Comparison of ENCODE assay signal across 9 cellular contexts in genomic region chr2:72147303-72147970, GRCh38. TPM values are rescaled to one million over a fixed set of nuclear protein-coding genes. Genes with fewer than 3 reads are reported as not detected.
DNase-seq lines count a peak whose midpoint lies in the region; ATAC-seq, FAIRE-seq and TF ChIP-seq lines count a peak whose summit lies in the region.
"Had no signal": no experiment of that assay in that cellular context is flagged by ENCODE, and none has a peak within 500 bp of the region (broad histone marks: within the 10 kb centered on the region; RNA-seq: fewer than 3 reads in every experiment).

Gene CYP26B1 (minus strand): TSS chr2:72147862. CDS start chr2:72147834, 28 bp downstream.

- peaks cover 9% of the 10 kb centered on the region; the same call in 1 of the 2 replicates for H3F3A ChIP-seq in PC-9 (ENCODE audit: insufficient read depth, low read depth)

- H4K20me1 ChIP-seq in PC-9 (ENCODE audit: insufficient read depth): no peaks in the 10 kb centered on the region
- peaks cover 0 to 15% of the 10 kb centered on the region in 2 experiments for H4K20me1 ChIP-seq in H1 (replicated peaks in 1 of 2; ENCODE audit: control insufficient read depth in 1 of 2, insufficient read depth in 2 of 2, low read length in 2 of 2)

- H3K79me2 ChIP-seq in PC-9 (ENCODE audit: low read depth) (no peaks in the 10 kb centered on the region), H1 (ENCODE audit: control insufficient read depth in 1 of 2, insufficient read depth in 2 of 2, low read length in 2 of 2) (no peaks in the 10 kb centered on the region)

- intact Hi-C loops in PC-9 (cut with micrococcal nuclease; ENCODE audit: unreplicated experiment): loop anchor here (5.0 kb wide), 1 partner anchor 400 kb away; no protein-coding TSS in a partner anchor

- H3K4ac ChIP-seq in H1 (replicated peaks; ENCODE audit: insufficient read length, low read depth, low read length): no peak within 1 kb of the TSS

- H2AFZ ChIP-seq in PC-9 (peak within 1 kb of the TSS; percentile 78; the same call in 1 of the 2 replicates), H1 (ENCODE audit: low read length) (no peak within 1 kb of the TSS)

- H2AK5ac ChIP-seq in H1 (ENCODE audit: low read depth, low read length): no peak within 1 kb of the TSS

- H3K4me1 ChIP-seq in PC-9 (replicated peaks; ENCODE audit: insufficient read depth) (peaks cover 30% of the 10 kb centered on the region), H1 (replicated peaks in 1 of 4; ENCODE audit: control insufficient read depth in 3 of 4, insufficient read depth in 4 of 4, low read length in 3 of 4) (peaks cover 7 to 45% (median 25%) of the 10 kb centered on the region in 4 experiments), muscle layer of duodenum (ENCODE audit: control insufficient read depth in 1 of 2, insufficient read depth in 2 of 2, low read length in 2 of 2) (peaks cover 0 to 67% of the 10 kb centered on the region in 2 donors)

- no peak within 1 kb of the TSS for H3K23ac ChIP-seq in H1 (ENCODE audit: insufficient read length)

- TF ChIP-seq POLR2A in H1 (IDR thresholded peaks at IDR 0.05; ENCODE audit: control extremely low read depth in 1 of 2, low read depth in 2 of 2, low read length in 2 of 2): no peak

- no peak within 1 kb of the TSS for H2BK120ac ChIP-seq in H1 (replicated peaks; ENCODE audit: low read depth, low read length)

- no peak for TF ChIP-seq RAD21 in H1 (IDR thresholded peaks at IDR 0.05 in 1 of 2, conservative IDR thresholded peaks at IDR 0.05 in 1 of 2; ENCODE audit: low read depth in 2 of 2, low read length in 2 of 2)

- 2% methylated on average over 14 of the region's 69 CpGs; no CpG with 5 or more reads in 1 of the 2 experiments for WGBS in H1 (ENCODE audit: extremely low coverage in 1 of 2, insufficient coverage in 1 of 2, insufficient read length in 1 of 2, insufficient replicate concordance in 2 of 2, low coverage in 1 of 2, low lambda C conversion rate in 2 of 2, missing lambda C conversion rate in 1 of 2), 2 experiments

- no peak within 1 kb of the TSS for H2BK5ac ChIP-seq in H1 (ENCODE audit: low read depth, low read length)

- POLR2A ChIA-PET in PC-9 (lab: Charles Lee; ENCODE audit: unreplicated experiment) (no interaction called here), H1 (lab: Charles Lee; ENCODE audit: partially characterized antibody) (no interaction called here)

- no peak within 1 kb of the TSS for H4K5ac ChIP-seq in H1 (ENCODE audit: insufficient read length, low read depth, low read length)

- 0 out of 2 replicates have a peak within 1 kb of the TSS, but pooled peaks have one; percentile 61 for H2BK15ac ChIP-seq in H1 (ENCODE audit: low read length)

- no peaks in the 10 kb centered on the region for H3K9me2 ChIP-seq in PC-9 (ENCODE audit: insufficient read depth)

- FAIRE-seq in D721Med (lab: Jason Lieb, UNC) (no peak), H1 (lab: Jason Lieb, UNC) (no peak)

- H2BK12ac ChIP-seq in H1 (ENCODE audit: low read depth, low read length): peak within 1 kb of the TSS; percentile 42; the same call in 1 of the 2 replicates

- TF ChIP-seq CTCF in D721Med (IDR thresholded peaks at IDR 0.05; ENCODE audit: insufficient read depth, missing control alignments): no peak
- no peak for TF ChIP-seq CTCF in PC-9 (conservative IDR thresholded peaks at IDR 0.05)
- TF ChIP-seq CTCF in H1 (IDR thresholded peaks at IDR 0.05; ENCODE audit: control extremely low read depth in 1 of 3, insufficient read depth in 1 of 3, low read depth in 1 of 3, low read length in 3 of 3): no peak

- CTCF ChIA-PET in PC-9 (lab: Charles Lee): no interaction called here
- CTCF ChIA-PET in H1 (lab: Charles Lee; ENCODE audit: partially characterized antibody): interaction anchor here (0.7 to 7.0 kb wide), 4 partner anchors 13 to 599 kb away, joined by 3 to 115 read pairs (median 3); no protein-coding TSS in a partner anchor

- H3K14ac ChIP-seq in H1 (ENCODE audit: insufficient read length): no peak within 1 kb of the TSS

- peak within 1 kb of the TSS; percentile 62 for H3K4me3 ChIP-seq in PC-9
- H3K4me3 ChIP-seq in H1 (ENCODE audit: extremely low read depth in 1 of 4, insufficient read depth in 2 of 4, low read depth in 3 of 4, low read length in 4 of 4): peak within 1 kb of the TSS; percentile 40 to 68 (median 48)
- H3K4me3 ChIP-seq in muscle layer of duodenum (ENCODE audit: low read depth in 1 of 2, low read length in 2 of 2): peak within 1 kb of the TSS; percentile 52 to 75

- H3K9me3 ChIP-seq in PC-9 (ENCODE audit: insufficient read depth, low read depth): no peaks in the 10 kb centered on the region
- no peaks in the 10 kb centered on the region; a peak in 1 of 4 replicates for H3K9me3 ChIP-seq in H1 (ENCODE audit: insufficient read depth in 2 of 2, low read depth in 1 of 2, low read length in 1 of 2)
- H3K9me3 ChIP-seq in muscle layer of duodenum (ENCODE audit: control insufficient read depth in 1 of 2, low read length in 2 of 2): no peaks in the 10 kb centered on the region

- no peak for ATAC-seq in HG02981 (IDR thresholded peaks at IDR 0.05; ENCODE audit: unreplicated experiment)

- BruUV-seq in PC-9 (replicated peaks; lab: Mats Ljungman, UMichigan): no TSS peak

- DNase-seq in D721Med (ENCODE audit: insufficient read length, low spot score): peak; percentile 30
- no peak for DNase-seq in PC-9
- DNase-seq in H1 (ENCODE audit: low read depth in 1 of 2, low spot score in 2 of 2): peak in 1 of 2 experiments; percentile 75
- no peak for DNase-seq in ureter (ENCODE audit: low spot score)
- no peak for DNase-seq in kidney glomerular epithelial cell (lab: John Stamatoyannopoulos, UW)
- DNase-seq in T1000 (lab: John Stamatoyannopoulos, UW): no peak

- no peak within 1 kb of the TSS for H2BK20ac ChIP-seq in H1 (ENCODE audit: low read length)

- H3K9ac ChIP-seq in H1 (replicated peaks in 1 of 4; ENCODE audit: extremely low read depth in 1 of 4, low read depth in 3 of 4, low read length in 3 of 4): no peak within 1 kb of the TSS

- H4K8ac ChIP-seq in H1 (ENCODE audit: extremely low read depth, insufficient read depth, low read length): 0 out of 2 replicates have a peak within 1 kb of the TSS, but pooled peaks have one; percentile 21

- H3K36me3 ChIP-seq in PC-9 (ENCODE audit: low read depth): no peaks in the 10 kb centered on the region
- H3K36me3 ChIP-seq in H1 (ENCODE audit: control insufficient read depth in 2 of 4, insufficient read depth in 4 of 4, low read length in 3 of 4): no peaks in the 10 kb centered on the region
- no peaks in the 10 kb centered on the region for H3K36me3 ChIP-seq in muscle layer of duodenum (ENCODE audit: control insufficient read depth in 1 of 2, insufficient read depth in 2 of 2, low read length in 2 of 2)

- H3K4me2 ChIP-seq in PC-9 (peak within 1 kb of the TSS; percentile 97), H1 (ENCODE audit: insufficient read depth in 1 of 2, low read depth in 2 of 2, low read length in 2 of 2) (peak within 1 kb of the TSS; percentile 62 to 95)

- no peak within 1 kb of the TSS for H3K27ac ChIP-seq in PC-9
- no peak within 1 kb of the TSS for H3K27ac ChIP-seq in H1 (ENCODE audit: low read depth, low read length)
- no peak within 1 kb of the TSS for H3K27ac ChIP-seq in muscle layer of duodenum (ENCODE audit: low read length)
- H3K27ac ChIP-seq: HL-60 had no signal

- no peak for TF ChIP-seq EP300 in H1 (IDR thresholded peaks at IDR 0.05; ENCODE audit: borderline replicate concordance in 1 of 2, low read depth in 2 of 2, low read length in 2 of 2)

- no peak within 1 kb of the TSS for H3K56ac ChIP-seq in H1 (replicated peaks; ENCODE audit: insufficient read length, low read depth, low read length)

- H3K18ac ChIP-seq in H1 (ENCODE audit: extremely low read depth, low read length): peak within 1 kb of the TSS; percentile 48; the same call in 1 of the 2 replicates

- peaks cover 32% of the 10 kb centered on the region for H3K23me2 ChIP-seq in H1 (ENCODE audit: low read depth, low read length)

- H3K27me3 ChIP-seq in PC-9 (ENCODE audit: insufficient read depth, low read depth) (peaks cover 11% of the 10 kb centered on the region; the same call in 1 of the 2 replicates), H1 (replicated peaks in 1 of 4; ENCODE audit: control insufficient read depth in 3 of 4, extremely low read depth in 1 of 4, insufficient read depth in 3 of 4, low read length in 3 of 4) (peaks cover 55 to 88% (median 80%) of the 10 kb centered on the region in 4 experiments), muscle layer of duodenum (ENCODE audit: low read depth, low read length) (peaks cover 20% of the 10 kb centered on the region)

- no peak within 1 kb of the TSS for H4K91ac ChIP-seq in H1 (replicated peaks; ENCODE audit: insufficient read length, low read length)

- no peaks in the 10 kb centered on the region for H3K79me1 ChIP-seq in H1 (ENCODE audit: low read depth, low read length)

TF ChIP-seq in H1, 55 proteins besides CTCF, POLR2A, EP300 and RAD21 (continues in another document):
- no peak for TF ChIP-seq YY1 (IDR thresholded peaks at IDR 0.05; ENCODE audit: low read depth, low read length)
- TF ChIP-seq SUZ12 (IDR thresholded peaks at IDR 0.05; ENCODE audit: low read length): peak; percentile 53
- TF ChIP-seq JUND (IDR thresholded peaks at IDR 0.05; ENCODE audit: low read length): no peak
- TF ChIP-seq KDM4A (IDR thresholded peaks at IDR 0.05; ENCODE audit: low read depth, low read length, severe bottlenecking): peak; percentile 30
- TF ChIP-seq KDM1A (IDR thresholded peaks at IDR 0.05; ENCODE audit: borderline replicate concordance, low read length): 0 out of 2 replicates have a peak, but pooled peaks have one; percentile 21
- peak; percentile 58 for TF ChIP-seq EZH2 (IDR thresholded peaks at IDR 0.05; ENCODE audit: low read depth, low read length, severe bottlenecking)
- no peak for TF ChIP-seq CBX8 (IDR thresholded peaks at IDR 0.05; ENCODE audit: borderline replicate concordance, low read depth, low read length)
- peak; percentile 79 for TF ChIP-seq MAX (IDR thresholded peaks at IDR 0.05)

RNA-seq across cellular contexts. Expression of gene CYP26B1, which starts in this region (rescaled TPM):
- total RNA-seq in PC-9 (2021) (0.55 and 1.3 TPM in 2 replicates), ureter (1.1 TPM)
- total RNA-seq in H1 (2021; fragmentation: NEBNext Ultra II Directional; extraction: Animal tissue kit (Norgen Biotek cat#: 25700)): 0.36 and 0.69 TPM in 2 replicates
- 0.06 and 0.19 TPM in 2 replicates for polyA plus RNA-seq in H1 (2011; rRNA removed)
- 0.34 TPM for polyA plus RNA-seq in H1 (2011; cell fraction: cytosol; rRNA removed)
- polyA plus RNA-seq in H1 (2011; cell fraction: nucleus; rRNA removed): 0.53 TPM
- 0.08 to 0.77 TPM (median 0.23 TPM) in 4 replicates for polyA plus RNA-seq in H1 (2012, experiment 1 of 2)
- polyA plus RNA-seq in H1 (2012, experiment 2 of 2): 0.08 TPM
- 0.12 TPM for polyA plus RNA-seq in H1 (2013, experiment 1 of 2)
- polyA plus RNA-seq in H1 (2013, experiment 2 of 2): 0.09 TPM
- polyA minus RNA-seq in H1 (2011; rRNA and poly(A)+ RNA removed): 0.13 and 0.24 TPM in 2 replicates
- polyA minus RNA-seq in H1 (2011; cell fraction: cytosol; rRNA and poly(A)+ RNA removed): not detected
- polyA minus RNA-seq in H1 (2011; cell fraction: nucleus; rRNA and poly(A)+ RNA removed): 0.10 TPM
